Comparison of ENCODE assay signal across 8 cellular contexts in the genomic region with DNA sequence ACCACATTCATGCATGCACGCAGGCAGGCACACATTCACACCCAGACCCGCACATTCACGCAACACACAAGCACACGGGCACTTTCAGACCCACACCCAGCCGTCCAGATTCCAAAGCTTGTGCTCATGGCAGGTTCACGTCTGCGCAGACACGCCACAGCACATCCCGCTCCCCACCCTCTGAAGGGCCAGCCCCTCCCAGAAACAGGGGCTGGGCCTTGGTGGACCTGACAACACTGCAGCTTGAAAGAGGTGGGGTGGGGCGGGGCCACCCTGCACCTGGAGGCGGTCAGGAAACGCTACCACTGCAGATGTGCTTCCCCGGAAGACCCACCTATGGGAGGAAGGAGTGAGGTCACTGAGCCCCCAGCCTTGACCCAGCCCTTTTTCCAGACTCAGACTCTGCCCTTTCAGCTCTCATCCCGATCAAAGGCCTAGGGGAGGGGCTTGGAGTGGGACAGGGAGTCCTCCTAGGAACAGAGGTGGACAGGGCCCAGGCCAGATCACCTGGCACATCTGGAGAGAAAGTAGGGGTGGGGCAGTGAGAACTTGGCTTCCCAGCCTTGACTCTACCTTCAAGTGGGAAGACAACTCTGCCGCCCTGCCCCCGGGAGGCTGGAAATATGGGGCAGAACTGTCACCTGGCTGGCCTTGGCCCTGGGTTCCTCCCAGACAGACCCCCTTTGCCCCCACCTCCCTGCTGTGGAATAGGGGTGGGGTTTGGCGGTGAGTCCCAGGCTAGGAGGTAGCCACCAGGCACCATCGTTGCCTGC. TPM values are rescaled to one million over a fixed set of nuclear protein-coding genes. Genes with fewer than 3 reads are reported as not detected.
DNase-seq lines count a peak whose midpoint lies in the region; ATAC-seq and TF ChIP-seq lines count a peak whose summit lies in the region.

No MANE protein-coding gene starts in this region.

- peak; percentile 94 for DNase-seq in PC-3
- peak; percentile 86 for DNase-seq in prostate gland (ENCODE audit: low spot score)
- DNase-seq in activated T-helper 1 cell treated with anti-CD3 and anti-CD28 coated beads, Interleukin-12 subunit alpha, Interleukin-12 subunit beta, Interleukin-2, Interleukin-4 antibody, amounts not matched to agents 30 ng/mL and 10 ng/mL and 1 ng/mL, durations not matched to agents 14 hours and 24 hours and 36 hours (ENCODE audit: low spot score) = no peak
- no peak for DNase-seq in activated naive CD4-positive, alpha-beta T cell treated with anti-CD3 and anti-CD28 coated beads for 36 hours
- no peak for DNase-seq in GOT3 (lab: John Stamatoyannopoulos, UW)
- DNase-seq in central memory CD4-positive, alpha-beta T cell = no peak

- H3K9me2 ChIP-seq in PC-3 (replicated peaks; ENCODE audit: low read length) = no peaks in the 10 kb centered on the region

- H3K4me1 ChIP-seq in ES-I3 (ENCODE audit: insufficient read depth, low read length) (peaks cover 10% of the 10 kb centered on the region; the same call in 1 of the 2 replicates), PC-3 (ENCODE audit: insufficient read depth, low read length) (peaks cover 29% of the 10 kb centered on the region), gastroesophageal sphincter (peaks cover 0 to 15% (median 9%) of the 10 kb centered on the region in 3 donors), prostate gland (replicated peaks) (peaks cover 4% of the 10 kb centered on the region)

- peaks cover 5% of the 10 kb centered on the region for H3K27me3 Mint-ChIP-seq in activated T-helper 1 cell treated with anti-CD3 and anti-CD28 coated beads, Interleukin-12 subunit alpha, Interleukin-12 subunit beta, Interleukin-2, Interleukin-4 antibody, amounts not matched to agents 30 ng/mL and 10 ng/mL and 1 ng/mL, durations not matched to agents 14 hours and 24 hours and 36 hours (ENCODE audit: insufficient read depth)
- H3K27me3 Mint-ChIP-seq in activated naive CD4-positive, alpha-beta T cell treated with anti-CD3 and anti-CD28 coated beads for 36 hours (ENCODE audit: low read depth) = no peaks in the 10 kb centered on the region

- peak overlapping the region; percentile 52; the same call in 1 of the 2 replicates for H3K4me3 ChIP-seq in PC-3 (ENCODE audit: low read length)
- peak overlapping the region in 1 of 2 donors; percentile 5 for H3K4me3 ChIP-seq in gastroesophageal sphincter
- no peak overlapping the region for H3K4me3 ChIP-seq in prostate gland

- peak overlapping the region; percentile 90 for H3K27ac ChIP-seq in PC-3 (ENCODE audit: low read length)
- peak overlapping the region in 1 of 4 donors; percentile 7 for H3K27ac ChIP-seq in gastroesophageal sphincter
- H3K27ac ChIP-seq in prostate gland = peak overlapping the region; percentile 55 to 60

- no peak for TF ChIP-seq POLR2A in gastroesophageal sphincter (IDR thresholded peaks at IDR 0.05)
- peak; percentile 9 for TF ChIP-seq POLR2A in prostate gland (IDR thresholded peaks at IDR 0.05)

- POLR2A ChIA-PET in PC-3 (lab: Charles Lee; ENCODE audit: unreplicated experiment) = interaction anchor here (0.6 to 1.8 kb wide), 2 partner anchors 15 to 28 kb away, joined by 3 to 26 read pairs; a partner anchor contains a TSS

- TF ChIP-seq CTCF in PC-3 (conservative IDR thresholded peaks at IDR 0.05; ENCODE audit: low read depth, low read length) (no peak), gastroesophageal sphincter (IDR thresholded peaks at IDR 0.05) (no peak), prostate gland (IDR thresholded peaks at IDR 0.05) (no peak)

- H3K4me3 Mint-ChIP-seq in activated T-helper 1 cell treated with anti-CD3 and anti-CD28 coated beads, Interleukin-12 subunit alpha, Interleukin-12 subunit beta, Interleukin-2, Interleukin-4 antibody, amounts not matched to agents 30 ng/mL and 10 ng/mL and 1 ng/mL, durations not matched to agents 14 hours and 24 hours and 36 hours = no peak overlapping the region
- H3K4me3 Mint-ChIP-seq in activated naive CD4-positive, alpha-beta T cell treated with anti-CD3 and anti-CD28 coated beads for 36 hours = no peak overlapping the region

- WGBS in gastroesophageal sphincter (ENCODE audit: low coverage in 1 of 2), 2 donors = 52 to 80% methylated on average over 1 to 7 of the region's 18 CpGs
- WGBS in prostate gland = 26% methylated on average over 18 of the region's 18 CpGs

- H4K20me1 ChIP-seq in PC-3 (ENCODE audit: low read length) = no peaks in the 10 kb centered on the region

- CTCF ChIA-PET in PC-3 (lab: Charles Lee) = interaction anchor here (0.6 to 1.8 kb wide), 6 partner anchors 15 to 107 kb away, joined by 3 to 15 read pairs (median 5); a partner anchor contains a TSS
- CTCF ChIA-PET in activated naive CD4-positive, alpha-beta T cell treated with anti-CD3 and anti-CD28 coated beads for 36 hours (lab: Charles Lee) = interaction anchor here (0.6 to 4.1 kb wide), 13 partner anchors 10 to 1261 kb away, joined by 3 to 33 read pairs (median 5); a partner anchor contains a TSS

- no peaks in the 10 kb centered on the region for H3K36me3 Mint-ChIP-seq in activated T-helper 1 cell treated with anti-CD3 and anti-CD28 coated beads, Interleukin-12 subunit alpha, Interleukin-12 subunit beta, Interleukin-2, Interleukin-4 antibody, amounts not matched to agents 30 ng/mL and 10 ng/mL and 1 ng/mL, durations not matched to agents 14 hours and 24 hours and 36 hours (ENCODE audit: low read depth)
- no peaks in the 10 kb centered on the region for H3K36me3 Mint-ChIP-seq in activated naive CD4-positive, alpha-beta T cell treated with anti-CD3 and anti-CD28 coated beads for 36 hours (ENCODE audit: low read depth)

- peak overlapping the region; percentile 26; the same call in 1 of the 2 replicates for H3K9ac ChIP-seq in ES-I3 (ENCODE audit: low read depth, low read length)
- H3K9ac ChIP-seq in PC-3 (ENCODE audit: low read length) = peak overlapping the region; percentile 61

- H3K36me3 ChIP-seq in ES-I3 (ENCODE audit: insufficient read depth, low read length) = no peaks in the 10 kb centered on the region
- no peaks in the 10 kb centered on the region for H3K36me3 ChIP-seq in PC-3 (ENCODE audit: low read depth, low read length)
- H3K36me3 ChIP-seq in gastroesophageal sphincter = peaks cover 0 to 16% of the 10 kb centered on the region in 2 donors
- H3K36me3 ChIP-seq in prostate gland = no peaks in the 10 kb centered on the region

- ATAC-seq in PC-3 (peak; percentile 70), gastroesophageal sphincter (peak; percentile 48)

- H3K27ac Mint-ChIP-seq in activated T-helper 1 cell treated with anti-CD3 and anti-CD28 coated beads, Interleukin-12 subunit alpha, Interleukin-12 subunit beta, Interleukin-2, Interleukin-4 antibody, amounts not matched to agents 30 ng/mL and 10 ng/mL and 1 ng/mL, durations not matched to agents 14 hours and 24 hours and 36 hours = no peak overlapping the region
- no peak overlapping the region for H3K27ac Mint-ChIP-seq in activated naive CD4-positive, alpha-beta T cell treated with anti-CD3 and anti-CD28 coated beads for 36 hours

- TSS peak; percentile 100 for BruUV-seq in PC-3 (replicated peaks; lab: Mats Ljungman, UMichigan)

- H2AFZ ChIP-seq in PC-3 (ENCODE audit: low read length) = no peak overlapping the region

- intact Hi-C loops in PC-3 (cut with micrococcal nuclease) = loop anchor here (1.0 to 2.0 kb wide), 3 partner anchors 14 to 62 kb away; a partner anchor contains a TSS
- intact Hi-C loops in prostate gland (cut with DNase I) = loop anchor here (1.0 kb wide), 1 partner anchor 63 kb away; no protein-coding TSS in a partner anchor
- intact Hi-C loops in activated T-helper 1 cell treated with anti-CD3 and anti-CD28 coated beads, Interleukin-12 subunit alpha, Interleukin-12 subunit beta, Interleukin-2, Interleukin-4 antibody, amounts not matched to agents 30 ng/mL and 10 ng/mL and 1 ng/mL, durations not matched to agents 14 hours and 24 hours and 36 hours (cut with micrococcal nuclease) = loop anchor here (1.0 kb wide), 1 partner anchor 62 kb away; no protein-coding TSS in a partner anchor
- intact Hi-C loops in activated naive CD4-positive, alpha-beta T cell treated with anti-CD3 and anti-CD28 coated beads for 36 hours (cut with micrococcal nuclease) = loop anchor here (1.0 kb wide), 1 partner anchor 62 kb away; no protein-coding TSS in a partner anchor

- H3K27me3 ChIP-seq in PC-3 (ENCODE audit: low read length) (no peaks in the 10 kb centered on the region), gastroesophageal sphincter (peaks cover 20% of the 10 kb centered on the region), prostate gland (replicated peaks; ENCODE audit: insufficient read depth) (no peaks in the 10 kb centered on the region)

- H3K4me2 ChIP-seq in PC-3 (ENCODE audit: low read length) = peak overlapping the region; percentile 82

- no peak for TF ChIP-seq EP300 in gastroesophageal sphincter (IDR thresholded peaks at IDR 0.05)

- no peaks in the 10 kb centered on the region for H3K9me3 Mint-ChIP-seq in activated T-helper 1 cell treated with anti-CD3 and anti-CD28 coated beads, Interleukin-12 subunit alpha, Interleukin-12 subunit beta, Interleukin-2, Interleukin-4 antibody, amounts not matched to agents 30 ng/mL and 10 ng/mL and 1 ng/mL, durations not matched to agents 14 hours and 24 hours and 36 hours
- no peaks in the 10 kb centered on the region for H3K9me3 Mint-ChIP-seq in activated naive CD4-positive, alpha-beta T cell treated with anti-CD3 and anti-CD28 coated beads for 36 hours

- no peaks in the 10 kb centered on the region for H3K9me3 ChIP-seq in ES-I3 (ENCODE audit: control insufficient read depth, insufficient read depth, low read length)
- H3K9me3 ChIP-seq in PC-3 (ENCODE audit: low read length) = no peaks in the 10 kb centered on the region
- H3K9me3 ChIP-seq in gastroesophageal sphincter = no peaks in the 10 kb centered on the region
- H3K9me3 ChIP-seq in prostate gland = no peaks in the 10 kb centered on the region

- no peaks in the 10 kb centered on the region for H3K79me2 ChIP-seq in PC-3 (ENCODE audit: low read length)

- H3K4me1 Mint-ChIP-seq in activated T-helper 1 cell treated with anti-CD3 and anti-CD28 coated beads, Interleukin-12 subunit alpha, Interleukin-12 subunit beta, Interleukin-2, Interleukin-4 antibody, amounts not matched to agents 30 ng/mL and 10 ng/mL and 1 ng/mL, durations not matched to agents 14 hours and 24 hours and 36 hours (ENCODE audit: low read depth) = no peaks in the 10 kb centered on the region
- H3K4me1 Mint-ChIP-seq in activated naive CD4-positive, alpha-beta T cell treated with anti-CD3 and anti-CD28 coated beads for 36 hours (ENCODE audit: low read depth) = no peaks in the 10 kb centered on the region

- no peaks in the 10 kb centered on the region for H3F3A ChIP-seq in PC-3 (ENCODE audit: low read length, unreplicated experiment)

RNA-seq across cellular contexts. Expression of a gene that starts 11.0 kb away (rescaled TPM):
- total RNA-seq in PC-3 (2014; rRNA removed) (29.6 and 35.1 TPM in 2 replicates), gastroesophageal sphincter (10 to 100 TPM in 3 of 4 donors, 1 to 10 TPM in 1; 8.3 to 20.9 (median 19.1) TPM), prostate gland (10 to 100 TPM; 15.8 to 19.6 TPM)
- 4.1 and 5.0 TPM in 2 replicates for total RNA-seq in activated T-helper 1 cell treated with anti-CD3 and anti-CD28 coated beads, Interleukin-12 subunit alpha, Interleukin-12 subunit beta, Interleukin-2, Interleukin-4 antibody, amounts not matched to agents 30 ng/mL and 10 ng/mL and 1 ng/mL, durations not matched to agents 14 hours and 24 hours and 36 hours
- total RNA-seq in activated naive CD4-positive, alpha-beta T cell treated with anti-CD3 and anti-CD28 coated beads for 36 hours = 1 to 10 TPM; 1.2 to 1.5 TPM

RNA-seq across cellular contexts. Expression of a gene that starts 12.0 kb away (rescaled TPM):
- total RNA-seq in PC-3 (2014; rRNA removed) = 63.4 and 69.8 TPM in 2 replicates
- 10 to 100 TPM; 33.7 to 43.2 (median 38.2) TPM for total RNA-seq in gastroesophageal sphincter
- 10 to 100 TPM; 24.5 to 50.2 TPM for total RNA-seq in prostate gland
- total RNA-seq in activated T-helper 1 cell treated with anti-CD3 and anti-CD28 coated beads, Interleukin-12 subunit alpha, Interleukin-12 subunit beta, Interleukin-2, Interleukin-4 antibody, amounts not matched to agents 30 ng/mL and 10 ng/mL and 1 ng/mL, durations not matched to agents 14 hours and 24 hours and 36 hours = 0.62 and 1.1 TPM in 2 replicates
- total RNA-seq in activated naive CD4-positive, alpha-beta T cell treated with anti-CD3 and anti-CD28 coated beads for 36 hours = under 1 TPM in 1 of 2 experiments, not detected in 1; 0.36 TPM

RNA-seq across cellular contexts. Expression of a gene that starts 14.3 kb away (rescaled TPM):
- total RNA-seq in PC-3 (2014; rRNA removed) = 132 and 168 TPM in 2 replicates
- 10 to 100 TPM; 30.8 to 60.9 (median 41.7) TPM for total RNA-seq in gastroesophageal sphincter
- 100 to 1,000 TPM; 146 to 266 TPM for total RNA-seq in prostate gland
- 0.12 and 0.39 TPM in 2 replicates for total RNA-seq in activated T-helper 1 cell treated with anti-CD3 and anti-CD28 coated beads, Interleukin-12 subunit alpha, Interleukin-12 subunit beta, Interleukin-2, Interleukin-4 antibody, amounts not matched to agents 30 ng/mL and 10 ng/mL and 1 ng/mL, durations not matched to agents 14 hours and 24 hours and 36 hours
- total RNA-seq in activated naive CD4-positive, alpha-beta T cell treated with anti-CD3 and anti-CD28 coated beads for 36 hours = under 1 TPM; 0.27 to 0.33 TPM

RNA-seq across cellular contexts. Expression of a gene that starts 35.2 kb away (rescaled TPM):
- total RNA-seq in PC-3 (2014; rRNA removed) (78.8 and 79.2 TPM in 2 replicates), gastroesophageal sphincter (10 to 100 TPM; 64.8 to 83.7 (median 71.5) TPM), prostate gland (10 to 100 TPM; 53.9 to 67.2 TPM)
- total RNA-seq in activated T-helper 1 cell treated with anti-CD3 and anti-CD28 coated beads, Interleukin-12 subunit alpha, Interleukin-12 subunit beta, Interleukin-2, Interleukin-4 antibody, amounts not matched to agents 30 ng/mL and 10 ng/mL and 1 ng/mL, durations not matched to agents 14 hours and 24 hours and 36 hours = 40.8 and 44.5 TPM in 2 replicates
- 10 to 100 TPM; 25.9 to 28.1 TPM for total RNA-seq in activated naive CD4-positive, alpha-beta T cell treated with anti-CD3 and anti-CD28 coated beads for 36 hours

RNA-seq across cellular contexts. Expression of a gene that starts 36.8 kb away (rescaled TPM):
- total RNA-seq in PC-3 (2014; rRNA removed) (not detected in 2 replicates), gastroesophageal sphincter (1 to 10 TPM in 2 of 4 donors, under 1 TPM in 2; 0.62 to 2.7 (median 1.4) TPM), prostate gland (1 to 10 TPM in 1 of 2 donors, under 1 TPM in 1; 0.14 to 6.5 TPM)
- total RNA-seq in activated T-helper 1 cell treated with anti-CD3 and anti-CD28 coated beads, Interleukin-12 subunit alpha, Interleukin-12 subunit beta, Interleukin-2, Interleukin-4 antibody, amounts not matched to agents 30 ng/mL and 10 ng/mL and 1 ng/mL, durations not matched to agents 14 hours and 24 hours and 36 hours = not detected in 2 replicates
- total RNA-seq in activated naive CD4-positive, alpha-beta T cell treated with anti-CD3 and anti-CD28 coated beads for 36 hours = not detected

Comparison
In these comparisons a context has a peak if more than half of its experiments do, and no peak if none do; other contexts are left out.
1. DNase-seq: peak in PC-3 (single experiment) and prostate gland (single experiment); none in activated T-helper 1 cell treated with anti-CD3 and anti-CD28 coated beads, Interleukin-12 subunit alpha, Interleukin-12 subunit beta, Interleukin-2, Interleukin-4 antibody, amounts not matched to agents 30 ng/mL and 10 ng/mL and 1 ng/mL, durations not matched to agents 14 hours and 24 hours and 36 hours (single experiment), activated naive CD4-positive, alpha-beta T cell treated with anti-CD3 and anti-CD28 coated beads for 36 hours (single experiment), GOT3 (single experiment) and central memory CD4-positive, alpha-beta T cell (single experiment).
2. RNA of a gene that starts 12.0 kb away (total RNA-seq): 63.4 to 69.8 TPM in PC-3, 24.5 to 50.2 TPM in prostate gland and 33.7 to 43.2 TPM in gastroesophageal sphincter; 0.62 to 1.1 TPM in activated T-helper 1 cell treated with anti-CD3 and anti-CD28 coated beads, Interleukin-12 subunit alpha, Interleukin-12 subunit beta, Interleukin-2, Interleukin-4 antibody, amounts not matched to agents 30 ng/mL and 10 ng/mL and 1 ng/mL, durations not matched to agents 14 hours and 24 hours and 36 hours and 0.36 TPM in activated naive CD4-positive, alpha-beta T cell treated with anti-CD3 and anti-CD28 coated beads for 36 hours; every median in the first group is over 10 times any median in the second.
3. RNA of a gene that starts 14.3 kb away (total RNA-seq): 146 to 266 TPM in prostate gland, 132 to 168 TPM in PC-3 and 30.8 to 60.9 TPM in gastroesophageal sphincter; 0.12 to 0.39 TPM in activated T-helper 1 cell treated with anti-CD3 and anti-CD28 coated beads, Interleukin-12 subunit alpha, Interleukin-12 subunit beta, Interleukin-2, Interleukin-4 antibody, amounts not matched to agents 30 ng/mL and 10 ng/mL and 1 ng/mL, durations not matched to agents 14 hours and 24 hours and 36 hours and 0.27 to 0.33 TPM in activated naive CD4-positive, alpha-beta T cell treated with anti-CD3 and anti-CD28 coated beads for 36 hours; every median in the first group is over 10 times any median in the second.